ENCODE assay signal across 6 cellular contexts in the genomic region with DNA sequence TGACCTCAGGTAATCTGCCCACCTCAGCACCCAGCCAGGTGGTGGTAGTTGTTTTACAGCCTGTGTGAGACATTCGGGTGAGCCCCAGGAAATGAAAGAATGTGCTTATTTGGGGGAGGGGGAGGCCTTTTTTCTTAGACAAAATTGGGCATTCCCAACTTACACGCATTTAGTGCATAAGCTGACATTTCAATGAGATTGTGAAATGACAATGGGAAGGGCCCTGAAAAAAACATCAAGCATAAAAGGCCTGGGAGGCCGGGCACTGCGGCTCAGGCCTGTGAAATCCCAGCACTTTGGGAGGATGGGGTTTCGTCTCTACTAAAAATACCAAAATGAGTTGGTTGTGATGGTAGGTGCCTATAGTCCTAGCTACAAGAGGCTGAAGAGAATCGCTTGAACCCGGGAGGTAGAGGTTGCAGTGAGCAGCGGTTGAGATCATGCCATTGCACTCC. TPM values are rescaled to one million over a fixed set of nuclear protein-coding genes. Genes with fewer than 3 reads are reported as not detected.
A peak's percentile ranks its signal among the peaks of the same experiment; 100 is the strongest.
DNase-seq lines count a peak whose midpoint lies in the region; ATAC-seq, FAIRE-seq and TF ChIP-seq lines count a peak whose summit lies in the region.

No MANE protein-coding gene starts in this region.

- H3K9me1 ChIP-seq in K562 (ENCODE audit: control insufficient read depth, insufficient read depth, low read length), result peaks cover 2% of the 10 kb centered on the region

- intact Hi-C loops in Caco-2 (cut with micrococcal nuclease; ENCODE audit: unreplicated experiment), result no loop called here
- intact Hi-C loops in K562 (cut with micrococcal nuclease), result no loop called here
- intact Hi-C loops in uterus (cut with DNase I; ENCODE audit: low total_unique reads), result no loop called here

- H2AFZ ChIP-seq in K562 (ENCODE audit: low read depth, low read length), result no peak overlapping the region

- H3K27ac ChIP-seq in K562 (ENCODE audit: extremely low read depth, low read depth, low read length), result peak overlapping the region; percentile 95; the same call in 2 of the 3 replicates
- no peak overlapping the region for H3K27ac ChIP-seq in uterus

- no peak overlapping the region for H3K4me3 Mint-ChIP-seq in Caco-2 (ENCODE audit: unreplicated experiment)

- peaks cover 3% of the 10 kb centered on the region for H3K27me3 Mint-ChIP-seq in Caco-2 (ENCODE audit: insufficient read depth, unreplicated experiment)

- no peak overlapping the region for H3K4me3 ChIP-seq in Caco-2 (ENCODE audit: low read depth, low read length)
- H3K4me3 ChIP-seq in K562, result no peak overlapping the region
- H3K4me3 ChIP-seq in uterus, result no peak overlapping the region

- TF ChIP-seq POLR2A in K562 (conservative IDR thresholded peaks at IDR 0.05) (no peak; the same call in 1 of the 2 replicates), uterus (IDR thresholded peaks at IDR 0.05) (no peak)

- DNase-seq in Caco-2, result peak in 1 of 2 experiments; percentile 44
- DNase-seq in Kasumi-1 (lab: John Stamatoyannopoulos, UW), result peak; percentile 50 to 68
- peak in 2 of 4 experiments; percentile 29 to 67 for DNase-seq in K562 (ENCODE audit: extremely low read depth in 1 of 4, low spot score in 3 of 4)
- DNase-seq in NCI-H2227 treated with DMSO at 0.1 percent for 48 hours (lab: John Stamatoyannopoulos, UW), result no peak
- DNase-seq in uterus, result no peak

- CTCF ChIA-PET in Caco-2 (lab: Charles Lee), result no interaction called here
- CTCF ChIA-PET in K562 (lab: Yijun Ruan, JAX; ENCODE audit: low intra/inter-chr PET ratio), result no interaction called here

- no peaks in the 10 kb centered on the region for H3K9me3 Mint-ChIP-seq in Caco-2 (ENCODE audit: unreplicated experiment)

- H3K36me3 Mint-ChIP-seq in Caco-2 (ENCODE audit: insufficient read depth, unreplicated experiment), result peaks cover 94% of the 10 kb centered on the region

- H3K4me1 Mint-ChIP-seq in Caco-2 (ENCODE audit: low read depth, unreplicated experiment), result peaks cover 3% of the 10 kb centered on the region

- no peak for TF ChIP-seq CTCF in Caco-2 (IDR thresholded peaks at IDR 0.05; ENCODE audit: insufficient read depth in 1 of 2, low read depth in 1 of 2, low read length in 1 of 2, severe bottlenecking in 1 of 2, unreplicated experiment in 1 of 2)
- TF ChIP-seq CTCF in K562 (IDR thresholded peaks at IDR 0.05 in 2 of 3, conservative IDR thresholded peaks at IDR 0.05 in 1 of 3; ENCODE audit: insufficient read depth in 2 of 3, low read depth in 1 of 3, low read length in 3 of 3), result 0 out of 6 replicates have a peak, but pooled peaks of 1 of the 3 experiments have one; percentile 2
- no peak for TF ChIP-seq CTCF in uterus (IDR thresholded peaks at IDR 0.05)

- peaks cover 47% of the 10 kb centered on the region for H4K20me1 ChIP-seq in K562 (replicated peaks; ENCODE audit: control insufficient read depth, insufficient read depth, low read length)

- peaks cover 46% of the 10 kb centered on the region for H3K79me2 ChIP-seq in K562 (ENCODE audit: control insufficient read depth, insufficient read depth, low read length)

- TF ChIP-seq RAD21 in K562 (CRISPR knock-in tag; conservative IDR thresholded peaks at IDR 0.05 in 1 of 2, IDR thresholded peaks at IDR 0.05 in 1 of 2), result no peak

- no peak for TF ChIP-seq EP300 in K562 (IDR thresholded peaks at IDR 0.05; ENCODE audit: low read length)

- WGBS in K562 (ENCODE audit: insufficient coverage, low coverage, missing lambda C conversion rate), result 38% methylated on average over 8 of the region's 8 CpGs

- POLR2A ChIA-PET in Caco-2 (lab: Charles Lee) (interaction anchor here (0.8 kb wide), 1 partner anchor 384 kb away, joined by 7 read pairs; no protein-coding TSS in a partner anchor), K562 (lab: Yijun Ruan, JAX) (interaction anchor here (0.6 to 9.7 kb wide), 6 partner anchors 9 to 205 kb away, joined by 3 to 183 read pairs (median 5); no protein-coding TSS in a partner anchor)

- H3K27ac Mint-ChIP-seq in Caco-2 (ENCODE audit: unreplicated experiment), result peak overlapping the region; percentile 77

- in situ Hi-C loops in K562 (cut with MboI), result no loop called here

- no TSS peak for BruUV-seq in Caco-2 (replicated peaks; lab: Mats Ljungman, UMichigan)
- no TSS peak for BruUV-seq in K562 (replicated peaks; lab: Mats Ljungman, UMichigan)

- H3K4me1 ChIP-seq in Caco-2, result peaks cover 7% of the 10 kb centered on the region; the same call in 1 of the 2 replicates
- peaks cover 0 to 9% of the 10 kb centered on the region in 2 experiments; a peak in 2 of 5 replicates for H3K4me1 ChIP-seq in K562 (replicated peaks in 1 of 2; ENCODE audit: control insufficient read depth in 2 of 2, insufficient read depth in 2 of 2, low read length in 2 of 2)
- no peaks in the 10 kb centered on the region for H3K4me1 ChIP-seq in uterus

- H3K36me3 ChIP-seq in Caco-2 (ENCODE audit: control insufficient read depth, insufficient read depth, low read length), result peaks cover 5% of the 10 kb centered on the region; the same call in 1 of the 2 replicates
- peaks cover 72% of the 10 kb centered on the region for H3K36me3 ChIP-seq in K562 (ENCODE audit: control insufficient read depth, insufficient read depth, low read length)
- H3K36me3 ChIP-seq in uterus, result no peaks in the 10 kb centered on the region

- H3K9me3 ChIP-seq in Caco-2, result no peaks in the 10 kb centered on the region
- no peaks in the 10 kb centered on the region for H3K9me3 ChIP-seq in K562 (replicated peaks; ENCODE audit: control insufficient read depth, insufficient read depth, low read depth, low read length)
- H3K9me3 ChIP-seq in uterus, result no peaks in the 10 kb centered on the region

- H3K9ac ChIP-seq in K562 (ENCODE audit: insufficient read depth in 1 of 2, low read depth in 2 of 2, low read length in 2 of 2), result peak overlapping the region in 1 of 2 experiments; percentile 8; a peak in 2 of 4 replicates

- ATAC-seq in K562 (peak; percentile 1), GM18907 (IDR thresholded peaks at IDR 0.05; ENCODE audit: unreplicated experiment) (no peak)

- H3K27me3 ChIP-seq in Caco-2 (replicated peaks; ENCODE audit: control insufficient read depth, insufficient read depth, low read length) (no peaks in the 10 kb centered on the region), K562 (ENCODE audit: control insufficient read depth in 2 of 2, insufficient read depth in 2 of 2, low read length in 2 of 2) (no peaks in the 10 kb centered on the region; a peak in 1 of 5 replicates), uterus (no peaks in the 10 kb centered on the region)

- 0 out of 2 replicates have a peak overlapping the region, but pooled peaks have one; percentile 3 for H3K4me2 ChIP-seq in K562 (ENCODE audit: insufficient read depth, low read length)

- no peak for FAIRE-seq in K562 (lab: Jason Lieb, UNC)

RNA-seq across cellular contexts. Expression of a gene that starts 5.0 kb away (rescaled TPM):
- total RNA-seq in Caco-2 (2022) (559 and 641 TPM in 2 replicates), K562 (2014; rRNA removed) (547 and 565 TPM in 2 replicates), K562 (2014; rRNA removed; fragmentation: Illumina TruSeq; extraction: Trizol) (1,258 and 1,263 TPM in 2 replicates), K562 (2015; rRNA removed; fragmentation: Illumina TruSeq; extraction: Trizol) (875 and 924 TPM in 2 replicates), K562 (2021) (775 and 809 TPM in 2 replicates), uterus (1,000 to 10,000 TPM in 2 of 4 donors, 100 to 1,000 TPM in 2; 566 to 2,222 (median 828) TPM)
- total RNA-seq in K562 (2011; cell fraction: chromatin; rRNA removed; ENCODE audit: low replicate concordance), result 3,291 and 4,051 TPM in 2 replicates
- 2,385 and 2,511 TPM in 2 replicates for total RNA-seq in K562 (2011; cell fraction: nucleolus; rRNA removed)
- total RNA-seq in K562 (2011; cell fraction: nucleoplasm; rRNA removed), result 3,147 and 3,351 TPM in 2 replicates
- polyA plus RNA-seq in K562 (2011; rRNA removed) (1,860 and 2,716 TPM in 2 replicates), K562 (2014; fragmentation: Illumina TruSeq; extraction: Trizol) (986 and 1,046 TPM in 2 replicates), K562 (2014; fragmentation: Nextera tagmentation; extraction: Ambion mirVana) (1,000 to 10,000 TPM in 1 of 2 experiments, 100 to 1,000 TPM in 1; 891 to 1,006 TPM), K562 (2014; rRNA removed) (1,150 and 1,154 TPM in 2 replicates)
- polyA plus RNA-seq in K562 (2011; cell fraction: cytosol; rRNA removed), result 538 and 2,020 TPM in 2 replicates
- 1,867 and 3,313 TPM in 2 replicates for polyA plus RNA-seq in K562 (2011; cell fraction: nucleus; rRNA removed)
- 995 and 1,637 TPM in 2 replicates for polyA plus RNA-seq in K562 (2012)
- polyA minus RNA-seq in K562 (2011; rRNA and poly(A)+ RNA removed), result 1,267 and 1,500 TPM in 2 replicates
- polyA minus RNA-seq in K562 (2011; cell fraction: cytosol; rRNA and poly(A)+ RNA removed), result 631 and 789 TPM in 2 replicates
- polyA minus RNA-seq in K562 (2011; cell fraction: nucleus; rRNA and poly(A)+ RNA removed), result 1,499 and 2,416 TPM in 2 replicates

RNA-seq across cellular contexts. Expression of a gene that starts 5.4 kb away (rescaled TPM):
- total RNA-seq in Caco-2 (2022) (8.1 and 8.4 TPM in 2 replicates), K562 (2014; rRNA removed) (5.3 and 5.4 TPM in 2 replicates), K562 (2014; rRNA removed; fragmentation: Illumina TruSeq; extraction: Trizol) (13.9 and 15.2 TPM in 2 replicates), K562 (2015; rRNA removed; fragmentation: Illumina TruSeq; extraction: Trizol) (10.9 and 11.6 TPM in 2 replicates), K562 (2021) (10.2 and 10.5 TPM in 2 replicates), uterus (10 to 100 TPM in 2 of 4 donors, 1 to 10 TPM in 2; 7.1 to 31.3 (median 11.2) TPM)
- 16.8 and 28.1 TPM in 2 replicates for total RNA-seq in K562 (2011; cell fraction: chromatin; rRNA removed; ENCODE audit: low replicate concordance)
- total RNA-seq in K562 (2011; cell fraction: nucleolus; rRNA removed), result 4.8 and 7.9 TPM in 2 replicates
- total RNA-seq in K562 (2011; cell fraction: nucleoplasm; rRNA removed), result 16.1 and 25.3 TPM in 2 replicates
- polyA plus RNA-seq in K562 (2011; rRNA removed) (6.7 and 8.2 TPM in 2 replicates), K562 (2014; fragmentation: Illumina TruSeq; extraction: Trizol) (4.3 and 5.1 TPM in 2 replicates), K562 (2014; fragmentation: Nextera tagmentation; extraction: Ambion mirVana) (1 to 10 TPM; 1.3 TPM), K562 (2014; rRNA removed) (3.7 and 3.8 TPM in 2 replicates)
- 2.1 and 4.0 TPM in 2 replicates for polyA plus RNA-seq in K562 (2011; cell fraction: cytosol; rRNA removed)
- 9.4 and 12.8 TPM in 2 replicates for polyA plus RNA-seq in K562 (2011; cell fraction: nucleus; rRNA removed)
- polyA plus RNA-seq in K562 (2012), result 2.3 and 3.8 TPM in 2 replicates
- 22.3 and 30.3 TPM in 2 replicates for polyA minus RNA-seq in K562 (2011; rRNA and poly(A)+ RNA removed)
- polyA minus RNA-seq in K562 (2011; cell fraction: cytosol; rRNA and poly(A)+ RNA removed), result 6.2 TPM in 2 replicates
- 9.8 and 22.7 TPM in 2 replicates for polyA minus RNA-seq in K562 (2011; cell fraction: nucleus; rRNA and poly(A)+ RNA removed)

RNA-seq across cellular contexts. Expression of a gene that starts 38.1 kb away (rescaled TPM):
- total RNA-seq in Caco-2 (2022), result 21.3 and 23.1 TPM in 2 replicates
- total RNA-seq in K562 (2011; cell fraction: chromatin; rRNA removed; ENCODE audit: low replicate concordance), result 55.6 and 91.7 TPM in 2 replicates
- 26.7 and 33.0 TPM in 2 replicates for total RNA-seq in K562 (2011; cell fraction: nucleolus; rRNA removed)
- total RNA-seq in K562 (2011; cell fraction: nucleoplasm; rRNA removed), result 48.5 and 58.8 TPM in 2 replicates
- 30.7 and 38.6 TPM in 2 replicates for total RNA-seq in K562 (2014; rRNA removed)
- total RNA-seq in K562 (2014; rRNA removed; fragmentation: Illumina TruSeq; extraction: Trizol), result 50.4 and 56.9 TPM in 2 replicates
- 48.8 and 52.7 TPM in 2 replicates for total RNA-seq in K562 (2015; rRNA removed; fragmentation: Illumina TruSeq; extraction: Trizol)
- 33.6 and 34.9 TPM in 2 replicates for total RNA-seq in K562 (2021)
- 34.2 and 46.3 TPM in 2 replicates for polyA plus RNA-seq in K562 (2011; rRNA removed)
- 13.0 and 22.3 TPM in 2 replicates for polyA plus RNA-seq in K562 (2011; cell fraction: cytosol; rRNA removed)
- 10.0 and 17.6 TPM in 2 replicates for polyA plus RNA-seq in K562 (2011; cell fraction: nucleus; rRNA removed)
- polyA plus RNA-seq in K562 (2012), result 22.7 and 25.9 TPM in 2 replicates
- polyA plus RNA-seq in K562 (2014; fragmentation: Illumina TruSeq; extraction: Trizol), result 40.5 and 40.9 TPM in 2 replicates
- 10 to 100 TPM; 37.0 to 39.7 TPM for polyA plus RNA-seq in K562 (2014; fragmentation: Nextera tagmentation; extraction: Ambion mirVana)
- polyA plus RNA-seq in K562 (2014; rRNA removed), result 33.0 and 33.3 TPM in 2 replicates
- 54.0 and 57.9 TPM in 2 replicates for polyA minus RNA-seq in K562 (2011; rRNA and poly(A)+ RNA removed)
- 18.7 and 28.5 TPM in 2 replicates for polyA minus RNA-seq in K562 (2011; cell fraction: cytosol; rRNA and poly(A)+ RNA removed)
- 21.8 and 34.4 TPM in 2 replicates for polyA minus RNA-seq in K562 (2011; cell fraction: nucleus; rRNA and poly(A)+ RNA removed)
- total RNA-seq in uterus, result 10 to 100 TPM in 1 of 4 donors, 1 to 10 TPM in 1, under 1 TPM in 1, not detected in 1; 0.51 to 24.2 (median 4.7) TPM

RNA-seq across cellular contexts. Expression of a gene that starts 38.3 kb away (rescaled TPM):
- total RNA-seq in Caco-2 (2022) (41.3 and 45.1 TPM in 2 replicates), K562 (2014; rRNA removed) (36.4 and 45.0 TPM in 2 replicates), K562 (2014; rRNA removed; fragmentation: Illumina TruSeq; extraction: Trizol) (78.6 and 86.3 TPM in 2 replicates), K562 (2015; rRNA removed; fragmentation: Illumina TruSeq; extraction: Trizol) (64.6 and 68.6 TPM in 2 replicates), K562 (2021) (59.0 and 62.3 TPM in 2 replicates), uterus (10 to 100 TPM in 3 of 4 donors, 1 to 10 TPM in 1; 4.1 to 20.0 (median 12.7) TPM)
- 46.6 and 61.0 TPM in 2 replicates for total RNA-seq in K562 (2011; cell fraction: chromatin; rRNA removed; ENCODE audit: low replicate concordance)
- total RNA-seq in K562 (2011; cell fraction: nucleolus; rRNA removed), result 32.0 and 32.5 TPM in 2 replicates
- 41.5 and 49.3 TPM in 2 replicates for total RNA-seq in K562 (2011; cell fraction: nucleoplasm; rRNA removed)
- polyA plus RNA-seq in K562 (2011; rRNA removed) (47.7 and 94.4 TPM in 2 replicates), K562 (2014; fragmentation: Illumina TruSeq; extraction: Trizol) (77.7 and 96.7 TPM in 2 replicates), K562 (2014; fragmentation: Nextera tagmentation; extraction: Ambion mirVana) (10 to 100 TPM; 55.4 to 74.8 TPM), K562 (2014; rRNA removed) (50.5 and 53.0 TPM in 2 replicates)
- 34.3 and 34.7 TPM in 2 replicates for polyA plus RNA-seq in K562 (2011; cell fraction: cytosol; rRNA removed)
- 26.0 and 33.0 TPM in 2 replicates for polyA plus RNA-seq in K562 (2011; cell fraction: nucleus; rRNA removed)
- polyA plus RNA-seq in K562 (2012), result 43.5 and 51.0 TPM in 2 replicates
- 68.5 and 99.9 TPM in 2 replicates for polyA minus RNA-seq in K562 (2011; rRNA and poly(A)+ RNA removed)
- polyA minus RNA-seq in K562 (2011; cell fraction: cytosol; rRNA and poly(A)+ RNA removed), result 27.6 and 48.7 TPM in 2 replicates
- polyA minus RNA-seq in K562 (2011; cell fraction: nucleus; rRNA and poly(A)+ RNA removed), result 27.9 and 34.5 TPM in 2 replicates

RNA-seq across cellular contexts. Expression of a gene that starts 54.3 kb away (rescaled TPM):
- total RNA-seq in Caco-2 (2022), result 0.65 and 0.98 TPM in 2 replicates
- total RNA-seq in K562 (2011; cell fraction: chromatin; rRNA removed; ENCODE audit: low replicate concordance), result 0.30 TPM in 1 of 2 replicates, not detected in the other
- 0.33 and 0.39 TPM in 2 replicates for total RNA-seq in K562 (2011; cell fraction: nucleolus; rRNA removed)
- 0.59 TPM in 1 of 2 replicates, not detected in the other for total RNA-seq in K562 (2011; cell fraction: nucleoplasm; rRNA removed)
- 0.20 and 0.50 TPM in 2 replicates for total RNA-seq in K562 (2014; rRNA removed)
- 0.25 and 0.38 TPM in 2 replicates for total RNA-seq in K562 (2014; rRNA removed; fragmentation: Illumina TruSeq; extraction: Trizol)
- 1.2 and 1.6 TPM in 2 replicates for total RNA-seq in K562 (2015; rRNA removed; fragmentation: Illumina TruSeq; extraction: Trizol)
- 0.62 and 1.1 TPM in 2 replicates for total RNA-seq in K562 (2021)
- 0.07 and 0.45 TPM in 2 replicates for polyA plus RNA-seq in K562 (2011; rRNA removed)
- 0.10 TPM in 1 of 2 replicates, not detected in the other for polyA plus RNA-seq in K562 (2011; cell fraction: cytosol; rRNA removed)
- polyA plus RNA-seq in K562 (2011; cell fraction: nucleus; rRNA removed), result 0.21 and 0.49 TPM in 2 replicates
- 0.35 and 27.1 TPM in 2 replicates for polyA plus RNA-seq in K562 (2012)
- 0.58 and 0.77 TPM in 2 replicates for polyA plus RNA-seq in K562 (2014; fragmentation: Illumina TruSeq; extraction: Trizol)
- under 1 TPM; 0.35 to 0.67 TPM for polyA plus RNA-seq in K562 (2014; fragmentation: Nextera tagmentation; extraction: Ambion mirVana)
- polyA plus RNA-seq in K562 (2014; rRNA removed), result 0.50 TPM in 1 of 2 replicates, not detected in the other
- polyA minus RNA-seq in K562 (2011; rRNA and poly(A)+ RNA removed), result 0.11 and 0.33 TPM in 2 replicates
- polyA minus RNA-seq in K562 (2011; cell fraction: cytosol; rRNA and poly(A)+ RNA removed), result not detected in 2 replicates
- polyA minus RNA-seq in K562 (2011; cell fraction: nucleus; rRNA and poly(A)+ RNA removed), result 0.33 TPM in 1 of 2 replicates, not detected in the other
- total RNA-seq in uterus, result 1 to 10 TPM in 1 of 4 donors, not detected in 3; 1.0 TPM

Comparison
In these comparisons a context has a peak if more than half of its experiments do, and no peak if none do; other contexts are left out.
1. DNase-seq: peak in Kasumi-1 (2 of 2); none in NCI-H2227 treated with DMSO at 0.1 percent for 48 hours (single experiment) and uterus (0 of 2).